In genomic region chr22:24578355-24579241, GRCh38 we compare ENCODE assay signal across 12 cellular contexts. TPM values are rescaled to one million over a fixed set of nuclear protein-coding genes. Genes with fewer than 3 reads are reported as not detected.
DNase-seq lines count a peak whose midpoint lies in the region; ATAC-seq, FAIRE-seq and TF ChIP-seq lines count a peak whose summit lies in the region.
"Had no signal": no experiment of that assay in that cellular context is flagged by ENCODE, and none has a peak within 500 bp of the region (broad histone marks: within the 10 kb centered on the region; RNA-seq: fewer than 3 reads in every experiment).

No MANE protein-coding gene starts in this region.

- H3K27me3 ChIP-seq in bronchial epithelial cell (ENCODE audit: control insufficient read depth, insufficient read depth, low read length) = no peaks in the 10 kb centered on the region
- no peaks in the 10 kb centered on the region for H3K27me3 ChIP-seq in testis
- H3K27me3 ChIP-seq: brain microvascular endothelial cell had no signal

- H3K4me3 ChIP-seq in AG10803 (ENCODE audit: low read length) (no peak overlapping the region), bronchial epithelial cell (ENCODE audit: low read depth, low read length) (no peak overlapping the region), testis (no peak overlapping the region)

- intact Hi-C loops in testis (cut with DNase I; ENCODE audit: low total_unique reads) = no loop called here

- H3K4me3 Mint-ChIP-seq in naive thymus-derived CD8-positive, alpha-beta T cell = no peak overlapping the region
- H3K4me3 Mint-ChIP-seq: stimulated activated memory B cell treated with anti-CD40 and anti-IgM and Interleukin-4, amounts not matched to agents 10 μg/mL and 1 μg/mL and 100 μg/mL, for 72 hours had no signal

- H3K27ac ChIP-seq in testis (no peak overlapping the region), substantia nigra (ENCODE audit: low read depth, low read length, poor library complexity, severe bottlenecking) (no peak overlapping the region)
- H3K27ac ChIP-seq: brain microvascular endothelial cell had no signal

- no peak for ATAC-seq in naive thymus-derived CD8-positive, alpha-beta T cell
- ATAC-seq: stimulated activated memory B cell treated with anti-CD40 and anti-IgM and Interleukin-4, amounts not matched to agents 10 μg/mL and 1 μg/mL and 100 μg/mL, for 72 hours had no signal

- H3K27ac Mint-ChIP-seq in naive thymus-derived CD8-positive, alpha-beta T cell = peak overlapping the region; percentile 18 to 82 (median 58)
- H3K27ac Mint-ChIP-seq: stimulated activated memory B cell treated with anti-CD40 and anti-IgM and Interleukin-4, amounts not matched to agents 10 μg/mL and 1 μg/mL and 100 μg/mL, for 72 hours had no signal

- H3K9me3 ChIP-seq in testis = no peaks in the 10 kb centered on the region

- H3K4me1 Mint-ChIP-seq in naive thymus-derived CD8-positive, alpha-beta T cell = peaks cover 0 to 9% (median 0%) of the 10 kb centered on the region in 4 donors
- H3K4me1 Mint-ChIP-seq: stimulated activated memory B cell treated with anti-CD40 and anti-IgM and Interleukin-4, amounts not matched to agents 10 μg/mL and 1 μg/mL and 100 μg/mL, for 72 hours had no signal

- peak; percentile 92 for FAIRE-seq in bronchial epithelial cell (lab: Jason Lieb, UNC)

- DNase-seq in AG10803 (ENCODE audit: low read depth) (peak; percentile 43), HT-29 (ENCODE audit: low spot score) (peak; percentile 43), bronchial epithelial cell (ENCODE audit: low read depth) (peak; percentile 99), kidney glomerular epithelial cell (lab: John Stamatoyannopoulos, UW) (no peak), testis (no peak), A172 (ENCODE audit: low spot score) (no peak), substantia nigra (lab: John Stamatoyannopoulos, UW) (no peak)
- DNase-seq in naive thymus-derived CD8-positive, alpha-beta T cell = no peak
- DNase-seq: brain microvascular endothelial cell; NCI-H526 treated with DMSO at 0.1 percent for 48 hours; stimulated activated CD4-positive, alpha-beta T cell treated with anti-CD3 and anti-CD28 coated beads, Interleukin-12 subunit alpha, Interleukin-12 subunit beta, amount 100 ng/mL, for 4 hours had no signal

- POLR2A ChIA-PET in naive thymus-derived CD8-positive, alpha-beta T cell (lab: Charles Lee) = interaction anchor here (0.7 kb wide), 1 partner anchor 163 kb away, joined by 3 read pairs; no protein-coding TSS in a partner anchor

- peaks cover 13% of the 10 kb centered on the region for H3K4me1 ChIP-seq in testis

- TF ChIP-seq CTCF in AG10803 (conservative IDR thresholded peaks at IDR 0.05; ENCODE audit: low read length) = no peak
- TF ChIP-seq CTCF in bronchial epithelial cell (IDR thresholded peaks at IDR 0.05; ENCODE audit: insufficient read depth, low read length, severe bottlenecking) = no peak
- TF ChIP-seq CTCF in testis (IDR thresholded peaks at IDR 0.05) = no peak

- no peak for TF ChIP-seq POLR2A in testis (IDR thresholded peaks at IDR 0.05)

- H3K9me3 Mint-ChIP-seq in naive thymus-derived CD8-positive, alpha-beta T cell = no peaks in the 10 kb centered on the region
- H3K9me3 Mint-ChIP-seq: stimulated activated memory B cell treated with anti-CD40 and anti-IgM and Interleukin-4, amounts not matched to agents 10 μg/mL and 1 μg/mL and 100 μg/mL, for 72 hours had no signal

- WGBS in testis, 2 donors = 79 to 84% methylated on average over 7 of the region's 7 CpGs

- H3K36me3 ChIP-seq in bronchial epithelial cell (ENCODE audit: control insufficient read depth, insufficient read depth, low read length) (no peaks in the 10 kb centered on the region), testis (ENCODE audit: low read depth, missing control alignments) (no peaks in the 10 kb centered on the region)

- no peaks in the 10 kb centered on the region for H3K27me3 Mint-ChIP-seq in naive thymus-derived CD8-positive, alpha-beta T cell
- H3K27me3 Mint-ChIP-seq: stimulated activated memory B cell treated with anti-CD40 and anti-IgM and Interleukin-4, amounts not matched to agents 10 μg/mL and 1 μg/mL and 100 μg/mL, for 72 hours had no signal

- peaks cover 5 to 43% (median 6%) of the 10 kb centered on the region in 3 donors for H3K36me3 Mint-ChIP-seq in naive thymus-derived CD8-positive, alpha-beta T cell

RNA-seq across cellular contexts. Expression of gene LRRC75B, which starts 14.3 kb away (rescaled TPM):
- 11.7 and 13.5 TPM in 2 replicates for total RNA-seq in HT-29 (2014; rRNA removed; shearing (Covaris generic))
- total RNA-seq in bronchial epithelial cell (4.2 and 5.5 TPM in 2 replicates), testis (100 to 1,000 TPM; 120 to 162 TPM)
- total RNA-seq in naive thymus-derived CD8-positive, alpha-beta T cell = not detected
- polyA plus RNA-seq in naive thymus-derived CD8-positive, alpha-beta T cell = under 1 TPM in 2 of 3 donors, not detected in 1; 0.15 to 0.16 TPM
- polyA plus RNA-seq in testis (ENCODE audit: insufficient read depth, low read depth, low replicate concordance) = 33.0 TPM
- total RNA-seq in A172 (2014; rRNA removed; shearing (Covaris generic)) = 1.4 and 5.0 TPM in 2 replicates

RNA-seq across cellular contexts. Expression of gene SNRPD3, which starts 22.8 kb away (rescaled TPM):
- total RNA-seq in HT-29 (2014; rRNA removed; shearing (Covaris generic)) = 170 and 171 TPM in 2 replicates
- 147 and 182 TPM in 2 replicates for total RNA-seq in bronchial epithelial cell
- 10 to 100 TPM; 81.8 to 83.9 TPM for total RNA-seq in naive thymus-derived CD8-positive, alpha-beta T cell
- polyA plus RNA-seq in naive thymus-derived CD8-positive, alpha-beta T cell = 100 to 1,000 TPM in 1 of 3 donors, 10 to 100 TPM in 2; 95.6 to 103 (median 97.9) TPM
- 100 to 1,000 TPM; 117 to 175 TPM for total RNA-seq in testis
- polyA plus RNA-seq in testis (ENCODE audit: insufficient read depth, low read depth, low replicate concordance) = 75.5 TPM
- 152 and 187 TPM in 2 replicates for total RNA-seq in A172 (2014; rRNA removed; shearing (Covaris generic))

RNA-seq across cellular contexts. Expression of gene GUCD1, which starts 23.7 kb away (rescaled TPM):
- 178 and 179 TPM in 2 replicates for total RNA-seq in HT-29 (2014; rRNA removed; shearing (Covaris generic))
- total RNA-seq in bronchial epithelial cell (71.6 and 134 TPM in 2 replicates), testis (100 to 1,000 TPM in 1 of 2 donors, 10 to 100 TPM in 1; 91.7 to 123 TPM)
- total RNA-seq in naive thymus-derived CD8-positive, alpha-beta T cell = 10 to 100 TPM; 67.2 to 69.2 TPM
- polyA plus RNA-seq in naive thymus-derived CD8-positive, alpha-beta T cell = 10 to 100 TPM; 27.8 to 42.6 (median 32.3) TPM
- 93.6 TPM for polyA plus RNA-seq in testis (ENCODE audit: insufficient read depth, low read depth, low replicate concordance)
- 58.3 and 73.8 TPM in 2 replicates for total RNA-seq in A172 (2014; rRNA removed; shearing (Covaris generic))

RNA-seq across cellular contexts. Expression of gene GGT1, which starts 24.4 kb away (rescaled TPM):
- total RNA-seq in HT-29 (2014; rRNA removed; shearing (Covaris generic)) = 15.1 and 27.1 TPM in 2 replicates
- total RNA-seq in bronchial epithelial cell = 2.9 and 4.7 TPM in 2 replicates
- 10 to 100 TPM; 14.7 to 21.1 TPM for total RNA-seq in naive thymus-derived CD8-positive, alpha-beta T cell
- polyA plus RNA-seq in naive thymus-derived CD8-positive, alpha-beta T cell = under 1 TPM in 2 of 3 donors, not detected in 1; 0.79 to 0.86 TPM
- total RNA-seq in testis = 10 to 100 TPM; 75.3 to 78.2 TPM
- polyA plus RNA-seq in testis (ENCODE audit: insufficient read depth, low read depth, low replicate concordance) = 23.1 TPM
- 30.0 and 43.8 TPM in 2 replicates for total RNA-seq in A172 (2014; rRNA removed; shearing (Covaris generic))

Comparison
In these comparisons a context has a peak if more than half of its experiments do, and no peak if none do; other contexts are left out.
1. DNase-seq: peak in AG10803 (single experiment), HT-29 (single experiment) and bronchial epithelial cell (single experiment); none in naive thymus-derived CD8-positive, alpha-beta T cell (0 of 10), kidney glomerular epithelial cell (single experiment), testis (single experiment), A172 (single experiment) and substantia nigra (0 of 49).